ENCODE assay signal across 1 cellular context in genomic region chr6:42702200-42702599, GRCh38.
TF ChIP-seq lines count a peak whose summit lies in the region.

No MANE protein-coding gene starts in this region.

TF ChIP-seq in SK-N-SH, 30 proteins besides CTCF, POLR2A, EP300 and RAD21 (continued from another document):
- TF ChIP-seq, protein P1, sequence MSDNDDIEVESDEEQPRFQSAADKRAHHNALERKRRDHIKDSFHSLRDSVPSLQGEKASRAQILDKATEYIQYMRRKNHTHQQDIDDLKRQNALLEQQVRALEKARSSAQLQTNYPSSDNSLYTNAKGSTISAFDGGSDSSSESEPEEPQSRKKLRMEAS (IDR thresholded peaks at IDR 0.05; ENCODE audit: low read depth): no peak
- TF ChIP-seq JUND (IDR thresholded peaks at IDR 0.05) (no peak), TAF1 (IDR thresholded peaks at IDR 0.05; ENCODE audit: borderline replicate concordance, low read depth, low read length) (no peak), MEF2A (IDR thresholded peaks at IDR 0.05; ENCODE audit: borderline replicate concordance, low read depth) (no peak), MXI1 (IDR thresholded peaks at IDR 0.05; ENCODE audit: low read depth, low read length) (no peak)
